In the genomic region with DNA sequence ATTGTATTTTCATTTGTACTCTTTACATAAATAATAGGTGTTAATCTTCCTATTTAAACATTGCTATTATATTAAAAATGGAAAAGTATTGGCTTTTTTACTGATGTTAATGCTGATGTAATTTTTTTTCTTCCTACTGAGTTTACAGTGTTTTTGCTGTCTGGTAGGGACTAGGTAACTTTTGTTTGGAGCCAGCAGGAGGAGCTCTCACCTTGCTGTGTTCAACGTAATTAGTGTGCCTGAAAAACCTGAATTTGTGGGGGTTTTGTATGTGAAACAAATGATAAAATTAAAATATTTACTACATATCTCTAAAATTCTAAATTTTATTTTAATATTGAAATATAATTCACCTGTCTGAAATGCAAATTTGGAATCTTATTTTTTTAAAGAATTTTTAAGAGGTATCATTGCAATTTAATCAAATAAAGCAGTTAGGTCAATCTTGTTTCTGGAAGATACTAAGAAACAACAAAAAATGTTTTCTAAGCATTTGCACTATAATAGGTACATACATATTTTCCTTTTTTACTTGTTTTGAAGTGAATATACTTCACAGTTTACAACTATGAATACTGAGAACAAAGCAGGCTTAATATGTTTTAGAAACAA, we compare ENCODE assay signal across 1 cellular context.
TF ChIP-seq lines count a peak whose summit lies in the region.

No MANE protein-coding gene starts in this region.

TF ChIP-seq in K562, 482 proteins besides CTCF, POLR2A, EP300 and RAD21 (continued from another document):
- TF ChIP-seq, protein P1, sequence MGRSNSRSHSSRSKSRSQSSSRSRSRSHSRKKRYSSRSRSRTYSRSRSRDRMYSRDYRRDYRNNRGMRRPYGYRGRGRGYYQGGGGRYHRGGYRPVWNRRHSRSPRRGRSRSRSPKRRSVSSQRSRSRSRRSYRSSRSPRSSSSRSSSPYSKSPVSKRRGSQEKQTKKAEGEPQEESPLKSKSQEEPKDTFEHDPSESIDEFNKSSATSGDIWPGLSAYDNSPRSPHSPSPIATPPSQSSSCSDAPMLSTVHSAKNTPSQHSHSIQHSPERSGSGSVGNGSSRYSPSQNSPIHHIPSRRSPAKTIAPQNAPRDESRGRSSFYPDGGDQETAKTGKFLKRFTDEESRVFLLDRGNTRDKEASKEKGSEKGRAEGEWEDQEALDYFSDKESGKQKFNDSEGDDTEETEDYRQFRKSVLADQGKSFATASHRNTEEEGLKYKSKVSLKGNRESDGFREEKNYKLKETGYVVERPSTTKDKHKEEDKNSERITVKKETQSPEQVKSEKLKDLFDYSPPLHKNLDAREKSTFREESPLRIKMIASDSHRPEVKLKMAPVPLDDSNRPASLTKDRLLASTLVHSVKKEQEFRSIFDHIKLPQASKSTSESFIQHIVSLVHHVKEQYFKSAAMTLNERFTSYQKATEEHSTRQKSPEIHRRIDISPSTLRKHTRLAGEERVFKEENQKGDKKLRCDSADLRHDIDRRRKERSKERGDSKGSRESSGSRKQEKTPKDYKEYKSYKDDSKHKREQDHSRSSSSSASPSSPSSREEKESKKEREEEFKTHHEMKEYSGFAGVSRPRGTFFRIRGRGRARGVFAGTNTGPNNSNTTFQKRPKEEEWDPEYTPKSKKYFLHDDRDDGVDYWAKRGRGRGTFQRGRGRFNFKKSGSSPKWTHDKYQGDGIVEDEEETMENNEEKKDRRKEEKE (IDR thresholded peaks at IDR 0.05; ENCODE audit: borderline replicate concordance in 1 of 2, control insufficient read depth in 1 of 2, low read depth in 2 of 2, low read length in 1 of 2): no peak
- TF ChIP-seq ZBTB8A (IDR thresholded peaks at IDR 0.05; ENCODE audit: partially characterized antibody) (no peak), BRCA1 (IDR thresholded peaks at IDR 0.05) (no peak), BRCA1 (CRISPR knock-in tag; IDR thresholded peaks at IDR 0.05) (no peak), ZNF347 (CRISPR knock-in tag; IDR thresholded peaks at IDR 0.05; ENCODE audit: low read depth) (no peak), ZNF239 (CRISPR knock-in tag; IDR thresholded peaks at IDR 0.05) (no peak), MIER1 (IDR thresholded peaks at IDR 0.05; ENCODE audit: low read depth) (no peak), CEBPG (CRISPR knock-in tag; IDR thresholded peaks at IDR 0.05) (no peak), CEBPG (tag; conservative IDR thresholded peaks at IDR 0.05 in 1 of 2, IDR thresholded peaks at IDR 0.05 in 1 of 2) (no peak)
TF ChIP-seq in K562: peak in this region for 0.
